17 cellular contexts compared by ENCODE assay signal in the genomic region with DNA sequence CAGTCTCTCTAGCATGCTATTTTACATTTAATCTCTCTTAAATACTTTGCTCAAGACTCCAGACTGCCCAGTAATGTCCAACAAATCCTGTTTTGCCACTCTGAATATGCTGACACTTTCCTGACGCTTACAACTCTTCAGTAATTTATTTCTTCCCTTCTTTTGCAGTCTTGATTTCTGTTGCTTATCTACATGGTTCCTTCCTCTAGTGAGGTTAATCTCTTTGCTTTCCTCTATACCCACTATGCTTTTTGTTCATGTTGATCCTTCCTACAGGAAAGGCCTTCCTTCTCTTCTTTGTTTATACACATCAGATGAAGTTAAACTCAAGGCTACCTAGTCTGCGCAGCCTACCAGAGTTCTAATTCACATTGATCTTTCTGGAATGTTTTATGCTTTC.
"Had no signal": no experiment of that assay in that cellular context is flagged by ENCODE, and none has a peak within 500 bp of the region (broad histone marks: within the 10 kb centered on the region; RNA-seq: fewer than 3 reads in every experiment).

No MANE protein-coding gene starts in this region.

- ATAC-seq: activated naive CD8-positive, alpha-beta T cell treated with anti-CD3 and anti-CD28 coated beads, Interleukin-2, amount 50 U/mL, for 24 hours; effector memory CD8-positive, alpha-beta T cell; right cardiac atrium; stimulated activated memory B cell treated with anti-CD40 and anti-IgM and Interleukin-4, amounts not matched to agents 10 μg/mL and 1 μg/mL and 100 μg/mL, for 72 hours; WTC11 had no signal

- H3K4me3 ChIP-seq: hepatocyte, upper lobe of left lung had no signal

- H3K27me3 Mint-ChIP-seq: activated naive CD8-positive, alpha-beta T cell treated with anti-CD3 and anti-CD28 coated beads, Interleukin-2, amount 50 U/mL, for 24 hours; effector memory CD8-positive, alpha-beta T cell; naive B cell; progenitor cell of endocrine pancreas; stimulated activated memory B cell treated with anti-CD40 and anti-IgM and Interleukin-4, amounts not matched to agents 10 μg/mL and 1 μg/mL and 100 μg/mL, for 72 hours had no signal

- DNase-seq: activated CD4-positive, alpha-beta T cell treated with anti-CD3 and anti-CD28 coated beads for 48 hours; activated CD8-positive, alpha-beta memory T cell treated with anti-CD3 and anti-CD28 coated beads for 24 hours; activated naive CD4-positive, alpha-beta T cell treated with Interleukin-2 at 50 U/mL for 16 hours; activated naive CD8-positive, alpha-beta T cell treated with anti-CD3 and anti-CD28 coated beads, Interleukin-2, amount 50 U/mL, for 24 hours; central memory CD4-positive, alpha-beta T cell; effector memory CD8-positive, alpha-beta T cell; erythroblast; midbrain; naive B cell; right cardiac atrium; small intestine; upper lobe of left lung had no signal

- FAIRE-seq: small intestine had no signal

- H3K27ac ChIP-seq: hepatocyte, upper lobe of left lung had no signal

- H3K36me3 ChIP-seq: upper lobe of left lung had no signal

- H3K4me3 Mint-ChIP-seq: activated naive CD8-positive, alpha-beta T cell treated with anti-CD3 and anti-CD28 coated beads, Interleukin-2, amount 50 U/mL, for 24 hours; effector memory CD8-positive, alpha-beta T cell; naive B cell; stimulated activated memory B cell treated with anti-CD40 and anti-IgM and Interleukin-4, amounts not matched to agents 10 μg/mL and 1 μg/mL and 100 μg/mL, for 72 hours; T-helper 2 cell treated with Interferon-gamma antibody and Interleukin-4, amounts not matched to agents 5 μg/mL and 100 μg/mL, for 36 hours; WTC11 had no signal

- H3K27ac Mint-ChIP-seq: activated naive CD8-positive, alpha-beta T cell treated with anti-CD3 and anti-CD28 coated beads, Interleukin-2, amount 50 U/mL, for 24 hours; progenitor cell of endocrine pancreas; stimulated activated memory B cell treated with anti-CD40 and anti-IgM and Interleukin-4, amounts not matched to agents 10 μg/mL and 1 μg/mL and 100 μg/mL, for 72 hours; T-helper 2 cell treated with Interferon-gamma antibody and Interleukin-4, amounts not matched to agents 5 μg/mL and 100 μg/mL, for 36 hours; WTC11 had no signal

- H3K9me3 ChIP-seq: upper lobe of left lung had no signal
